Comparison of ENCODE assay signal across 9 cellular contexts in the genomic region with DNA sequence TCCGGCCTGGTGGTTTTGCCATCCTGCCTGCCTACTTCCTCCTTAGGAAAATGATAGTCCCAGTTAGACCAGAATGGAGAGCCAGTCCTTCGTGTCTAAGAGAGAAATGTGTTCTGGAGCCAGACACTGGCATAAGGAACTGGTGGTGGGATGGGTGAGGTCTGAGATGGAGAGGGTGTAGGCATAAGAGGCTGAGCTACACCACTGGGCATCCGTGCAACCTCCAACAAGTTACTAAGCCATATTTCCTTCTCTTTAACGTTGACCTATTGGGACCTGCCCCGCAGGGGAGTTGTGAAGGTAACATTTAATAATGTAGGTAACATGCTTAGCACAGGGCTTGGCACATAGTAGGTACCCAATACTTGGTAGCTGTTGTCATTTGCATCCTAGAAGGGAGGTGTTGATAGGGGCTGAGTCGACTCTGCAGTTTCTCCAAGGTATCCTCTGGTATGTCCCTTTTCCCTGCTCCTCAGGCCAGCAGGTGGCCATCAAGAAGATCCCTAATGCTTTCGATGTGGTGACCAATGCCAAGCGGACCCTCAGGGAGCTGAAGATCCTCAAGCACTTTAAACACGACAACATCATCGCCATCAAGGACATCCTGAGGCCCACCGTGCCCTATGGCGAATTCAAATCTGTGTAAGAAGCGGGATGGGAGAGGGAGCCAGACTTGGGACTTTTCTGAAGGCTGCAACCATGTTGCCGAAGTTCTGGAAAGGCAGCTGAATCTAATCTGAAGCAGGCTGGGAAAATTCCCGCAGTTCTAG. TPM values are rescaled to one million over a fixed set of nuclear protein-coding genes. Genes with fewer than 3 reads are reported as not detected.
DNase-seq lines count a peak whose midpoint lies in the region; ATAC-seq and TF ChIP-seq lines count a peak whose summit lies in the region.
"Had no signal": no experiment of that assay in that cellular context is flagged by ENCODE, and none has a peak within 500 bp of the region (broad histone marks: within the 10 kb centered on the region; RNA-seq: fewer than 3 reads in every experiment).

No MANE protein-coding gene starts in this region.

- peak overlapping the region; percentile 95 for H3K27ac ChIP-seq in suprapubic skin

- TF ChIP-seq CTCF in suprapubic skin (IDR thresholded peaks at IDR 0.05), result no peak

- no peak for TF ChIP-seq EP300 in suprapubic skin (IDR thresholded peaks at IDR 0.05)

- peaks cover 10% of the 10 kb centered on the region for H3K4me1 Mint-ChIP-seq in activated CD4-positive, alpha-beta T cell treated with anti-CD3 and anti-CD28 coated beads for 36 hours
- peaks cover 14% of the 10 kb centered on the region for H3K4me1 Mint-ChIP-seq in activated naive CD8-positive, alpha-beta T cell treated with anti-CD3 and anti-CD28 coated beads, Interleukin-2, amount 50 U/mL, for 24 hours

- peaks cover 20% of the 10 kb centered on the region for H3K36me3 Mint-ChIP-seq in activated CD4-positive, alpha-beta T cell treated with anti-CD3 and anti-CD28 coated beads for 36 hours (ENCODE audit: low read depth)
- H3K36me3 Mint-ChIP-seq in activated naive CD8-positive, alpha-beta T cell treated with anti-CD3 and anti-CD28 coated beads, Interleukin-2, amount 50 U/mL, for 24 hours (ENCODE audit: low read depth), result peaks cover 9% of the 10 kb centered on the region

- no peaks in the 10 kb centered on the region for H3K27me3 ChIP-seq in suprapubic skin

- no peak for TF ChIP-seq POLR2A in suprapubic skin (IDR thresholded peaks at IDR 0.05)

- DNase-seq in activated CD4-positive, alpha-beta T cell treated with anti-CD3 and anti-CD28 coated beads for 36 hours, result no peak
- no peak for DNase-seq in activated CD4-positive, alpha-beta T cell treated with anti-CD3 and anti-CD28 coated beads for 48 hours
- no peak for DNase-seq in activated naive CD8-positive, alpha-beta T cell treated with anti-CD3 and anti-CD28 coated beads, Interleukin-2, amount 50 U/mL, for 24 hours
- DNase-seq in left lobe of liver (ENCODE audit: low spot score), result peak; percentile 40
- peak in 1 of 2 donors; percentile 55 for DNase-seq in suprapubic skin (ENCODE audit: low spot score in 2 of 2)
- DNase-seq in NCI-H1436 treated with DMSO at 0.1 percent for 48 hours (lab: John Stamatoyannopoulos, UW), result no peak
- no peak for DNase-seq in NCI-H526 treated with DMSO at 0.1 percent for 48 hours (lab: John Stamatoyannopoulos, UW)

- no peaks in the 10 kb centered on the region for H3K9me3 ChIP-seq in suprapubic skin

- ATAC-seq in activated CD4-positive, alpha-beta T cell treated with anti-CD3 and anti-CD28 coated beads for 36 hours, result no peak
- no peak for ATAC-seq in activated naive CD8-positive, alpha-beta T cell treated with anti-CD3 and anti-CD28 coated beads, Interleukin-2, amount 50 U/mL, for 24 hours
- ATAC-seq in left lobe of liver (no peak), GM21576 (IDR thresholded peaks at IDR 0.05; ENCODE audit: unreplicated experiment) (no peak)

- intact Hi-C loops in activated CD4-positive, alpha-beta T cell treated with anti-CD3 and anti-CD28 coated beads for 36 hours (cut with DNase I, micrococcal nuclease), result loop anchor here (5.0 to 10.0 kb wide), 6 partner anchors 68 to 598 kb away; a partner anchor contains a TSS

- POLR2A ChIA-PET in activated CD4-positive, alpha-beta T cell treated with anti-CD3 and anti-CD28 coated beads for 36 hours (lab: Charles Lee), result no interaction called here

- H3K4me1 ChIP-seq in suprapubic skin, result peaks cover 49% of the 10 kb centered on the region

- peak overlapping the region; percentile 89 for H3K4me3 Mint-ChIP-seq in activated CD4-positive, alpha-beta T cell treated with anti-CD3 and anti-CD28 coated beads for 36 hours
- H3K4me3 Mint-ChIP-seq in activated naive CD8-positive, alpha-beta T cell treated with anti-CD3 and anti-CD28 coated beads, Interleukin-2, amount 50 U/mL, for 24 hours, result peak overlapping the region; percentile 99

- H3K27me3 Mint-ChIP-seq in activated CD4-positive, alpha-beta T cell treated with anti-CD3 and anti-CD28 coated beads for 36 hours, result no peaks in the 10 kb centered on the region
- H3K27me3 Mint-ChIP-seq in activated naive CD8-positive, alpha-beta T cell treated with anti-CD3 and anti-CD28 coated beads, Interleukin-2, amount 50 U/mL, for 24 hours, result no peaks in the 10 kb centered on the region

- 74% methylated on average over 15 of the region's 15 CpGs for WGBS in suprapubic skin

- H3K27ac Mint-ChIP-seq in activated CD4-positive, alpha-beta T cell treated with anti-CD3 and anti-CD28 coated beads for 36 hours, result no peak overlapping the region
- H3K27ac Mint-ChIP-seq in activated naive CD8-positive, alpha-beta T cell treated with anti-CD3 and anti-CD28 coated beads, Interleukin-2, amount 50 U/mL, for 24 hours, result no peak overlapping the region

- H3K9me3 Mint-ChIP-seq in activated CD4-positive, alpha-beta T cell treated with anti-CD3 and anti-CD28 coated beads for 36 hours (ENCODE audit: low read depth), result no peaks in the 10 kb centered on the region
- H3K9me3 Mint-ChIP-seq in activated naive CD8-positive, alpha-beta T cell treated with anti-CD3 and anti-CD28 coated beads, Interleukin-2, amount 50 U/mL, for 24 hours, result no peaks in the 10 kb centered on the region

- H3K36me3 ChIP-seq in suprapubic skin, result peaks cover 42% of the 10 kb centered on the region

- H3K4me3 ChIP-seq in suprapubic skin, result peak overlapping the region; percentile 92

- CTCF ChIA-PET in activated CD4-positive, alpha-beta T cell treated with anti-CD3 and anti-CD28 coated beads for 36 hours (lab: Charles Lee), result interaction anchor here (1.9 kb wide), 1 partner anchor 17 kb away, joined by 11 read pairs; a partner anchor contains a TSS

RNA-seq across cellular contexts. Expression of a gene that starts 1.2 kb away (rescaled TPM):
- 10 to 100 TPM; 19.0 to 20.8 TPM for total RNA-seq in activated CD4-positive, alpha-beta T cell treated with anti-CD3 and anti-CD28 coated beads for 36 hours
- total RNA-seq in left lobe of liver, result 7.7 TPM
- 10 to 100 TPM; 30.9 to 47.1 (median 43.6) TPM for total RNA-seq in suprapubic skin

RNA-seq across cellular contexts. Expression of a gene that starts 7.5 kb away (rescaled TPM):
- not detected for total RNA-seq in activated CD4-positive, alpha-beta T cell treated with anti-CD3 and anti-CD28 coated beads for 36 hours
- total RNA-seq in left lobe of liver (2.8 TPM), suprapubic skin (10 to 100 TPM; 14.9 to 27.8 (median 24.9) TPM)
- total RNA-seq: HT-29 had no signal

RNA-seq across cellular contexts. Expression of a gene that starts 17.0 kb away (rescaled TPM):
- total RNA-seq in activated CD4-positive, alpha-beta T cell treated with anti-CD3 and anti-CD28 coated beads for 36 hours, result 1 to 10 TPM; 7.4 to 7.8 TPM
- total RNA-seq in left lobe of liver, result 3.0 TPM
- total RNA-seq in suprapubic skin, result 10 to 100 TPM; 10.7 to 21.7 (median 17.3) TPM

RNA-seq across cellular contexts. Expression of a gene that starts 31.5 kb away (rescaled TPM):
- total RNA-seq in activated CD4-positive, alpha-beta T cell treated with anti-CD3 and anti-CD28 coated beads for 36 hours, result under 1 TPM; 0.26 to 0.55 TPM
- total RNA-seq in left lobe of liver (0.45 TPM), suprapubic skin (1 to 10 TPM in 3 of 4 donors, under 1 TPM in 1; 0.62 to 3.9 (median 1.5) TPM)
- total RNA-seq: HT-29 had no signal
